In the genomic region with DNA sequence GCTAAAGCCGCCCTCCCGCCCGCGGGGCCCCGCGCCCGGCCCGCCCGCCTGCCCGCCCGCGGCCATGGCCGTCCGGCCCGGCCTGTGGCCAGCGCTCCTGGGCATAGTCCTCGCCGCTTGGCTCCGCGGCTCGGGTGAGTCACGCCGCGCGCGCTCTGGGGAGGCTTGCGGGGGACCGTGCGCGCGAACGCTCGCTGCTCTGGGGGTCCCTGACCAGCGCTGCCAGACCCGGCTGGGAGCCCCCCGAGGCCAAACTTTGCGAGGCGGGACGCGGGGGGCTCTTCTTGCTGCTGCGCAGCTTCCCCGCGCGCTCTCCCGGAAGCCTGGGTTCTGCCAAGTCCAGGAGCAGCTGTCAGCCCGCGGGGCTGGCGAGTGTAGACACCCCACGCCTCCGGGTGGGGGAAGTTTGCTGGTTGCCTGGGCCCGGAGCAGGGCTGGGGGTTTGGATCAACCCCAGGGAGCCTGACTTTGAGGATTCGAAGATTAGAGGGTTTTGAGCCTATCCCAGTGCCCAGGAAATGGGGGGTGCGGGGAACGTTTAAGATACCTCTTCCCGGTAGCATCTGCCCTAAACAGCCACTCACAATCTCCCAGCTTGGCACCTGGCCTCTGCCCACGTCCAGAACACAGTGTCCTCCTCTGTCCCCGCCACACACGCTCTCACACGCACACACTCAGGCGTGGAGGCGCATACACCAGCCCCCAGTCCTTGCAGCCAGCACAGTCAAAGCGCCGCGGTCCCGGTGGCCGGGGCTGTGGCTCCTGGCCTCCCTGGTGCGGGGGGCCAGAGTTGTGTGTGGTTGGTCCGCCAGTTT, we compare ENCODE assay signal across 1 cellular context.
A peak's percentile ranks its signal among the peaks of the same experiment; 100 is the strongest.
TF ChIP-seq lines count a peak whose summit lies in the region.

No MANE protein-coding gene starts in this region.

TF ChIP-seq in H1, 55 proteins besides CTCF, POLR2A, EP300 and RAD21 (continued from another document):
- no peak for TF ChIP-seq GTF2F1 (IDR thresholded peaks at IDR 0.05; ENCODE audit: borderline replicate concordance, low read depth, low read length)
- peak; percentile 70 for TF ChIP-seq RNF2 (IDR thresholded peaks at IDR 0.05; ENCODE audit: borderline replicate concordance, low read depth, low read length, missing control alignments, poor library complexity, severe bottlenecking)
- no peak for TF ChIP-seq ASH2L (IDR thresholded peaks at IDR 0.05; ENCODE audit: low read length)
- peak; percentile 70 for TF ChIP-seq EZH2 (IDR thresholded peaks at IDR 0.05; ENCODE audit: low read depth, low read length, severe bottlenecking)
- peak; percentile 58; the same call in 1 of the 2 replicates for TF ChIP-seq SUZ12 (IDR thresholded peaks at IDR 0.05; ENCODE audit: low read length)
- TF ChIP-seq TEAD4 (IDR thresholded peaks at IDR 0.05; ENCODE audit: low read depth, low read length) = no peak
- TF ChIP-seq, protein P1, sequence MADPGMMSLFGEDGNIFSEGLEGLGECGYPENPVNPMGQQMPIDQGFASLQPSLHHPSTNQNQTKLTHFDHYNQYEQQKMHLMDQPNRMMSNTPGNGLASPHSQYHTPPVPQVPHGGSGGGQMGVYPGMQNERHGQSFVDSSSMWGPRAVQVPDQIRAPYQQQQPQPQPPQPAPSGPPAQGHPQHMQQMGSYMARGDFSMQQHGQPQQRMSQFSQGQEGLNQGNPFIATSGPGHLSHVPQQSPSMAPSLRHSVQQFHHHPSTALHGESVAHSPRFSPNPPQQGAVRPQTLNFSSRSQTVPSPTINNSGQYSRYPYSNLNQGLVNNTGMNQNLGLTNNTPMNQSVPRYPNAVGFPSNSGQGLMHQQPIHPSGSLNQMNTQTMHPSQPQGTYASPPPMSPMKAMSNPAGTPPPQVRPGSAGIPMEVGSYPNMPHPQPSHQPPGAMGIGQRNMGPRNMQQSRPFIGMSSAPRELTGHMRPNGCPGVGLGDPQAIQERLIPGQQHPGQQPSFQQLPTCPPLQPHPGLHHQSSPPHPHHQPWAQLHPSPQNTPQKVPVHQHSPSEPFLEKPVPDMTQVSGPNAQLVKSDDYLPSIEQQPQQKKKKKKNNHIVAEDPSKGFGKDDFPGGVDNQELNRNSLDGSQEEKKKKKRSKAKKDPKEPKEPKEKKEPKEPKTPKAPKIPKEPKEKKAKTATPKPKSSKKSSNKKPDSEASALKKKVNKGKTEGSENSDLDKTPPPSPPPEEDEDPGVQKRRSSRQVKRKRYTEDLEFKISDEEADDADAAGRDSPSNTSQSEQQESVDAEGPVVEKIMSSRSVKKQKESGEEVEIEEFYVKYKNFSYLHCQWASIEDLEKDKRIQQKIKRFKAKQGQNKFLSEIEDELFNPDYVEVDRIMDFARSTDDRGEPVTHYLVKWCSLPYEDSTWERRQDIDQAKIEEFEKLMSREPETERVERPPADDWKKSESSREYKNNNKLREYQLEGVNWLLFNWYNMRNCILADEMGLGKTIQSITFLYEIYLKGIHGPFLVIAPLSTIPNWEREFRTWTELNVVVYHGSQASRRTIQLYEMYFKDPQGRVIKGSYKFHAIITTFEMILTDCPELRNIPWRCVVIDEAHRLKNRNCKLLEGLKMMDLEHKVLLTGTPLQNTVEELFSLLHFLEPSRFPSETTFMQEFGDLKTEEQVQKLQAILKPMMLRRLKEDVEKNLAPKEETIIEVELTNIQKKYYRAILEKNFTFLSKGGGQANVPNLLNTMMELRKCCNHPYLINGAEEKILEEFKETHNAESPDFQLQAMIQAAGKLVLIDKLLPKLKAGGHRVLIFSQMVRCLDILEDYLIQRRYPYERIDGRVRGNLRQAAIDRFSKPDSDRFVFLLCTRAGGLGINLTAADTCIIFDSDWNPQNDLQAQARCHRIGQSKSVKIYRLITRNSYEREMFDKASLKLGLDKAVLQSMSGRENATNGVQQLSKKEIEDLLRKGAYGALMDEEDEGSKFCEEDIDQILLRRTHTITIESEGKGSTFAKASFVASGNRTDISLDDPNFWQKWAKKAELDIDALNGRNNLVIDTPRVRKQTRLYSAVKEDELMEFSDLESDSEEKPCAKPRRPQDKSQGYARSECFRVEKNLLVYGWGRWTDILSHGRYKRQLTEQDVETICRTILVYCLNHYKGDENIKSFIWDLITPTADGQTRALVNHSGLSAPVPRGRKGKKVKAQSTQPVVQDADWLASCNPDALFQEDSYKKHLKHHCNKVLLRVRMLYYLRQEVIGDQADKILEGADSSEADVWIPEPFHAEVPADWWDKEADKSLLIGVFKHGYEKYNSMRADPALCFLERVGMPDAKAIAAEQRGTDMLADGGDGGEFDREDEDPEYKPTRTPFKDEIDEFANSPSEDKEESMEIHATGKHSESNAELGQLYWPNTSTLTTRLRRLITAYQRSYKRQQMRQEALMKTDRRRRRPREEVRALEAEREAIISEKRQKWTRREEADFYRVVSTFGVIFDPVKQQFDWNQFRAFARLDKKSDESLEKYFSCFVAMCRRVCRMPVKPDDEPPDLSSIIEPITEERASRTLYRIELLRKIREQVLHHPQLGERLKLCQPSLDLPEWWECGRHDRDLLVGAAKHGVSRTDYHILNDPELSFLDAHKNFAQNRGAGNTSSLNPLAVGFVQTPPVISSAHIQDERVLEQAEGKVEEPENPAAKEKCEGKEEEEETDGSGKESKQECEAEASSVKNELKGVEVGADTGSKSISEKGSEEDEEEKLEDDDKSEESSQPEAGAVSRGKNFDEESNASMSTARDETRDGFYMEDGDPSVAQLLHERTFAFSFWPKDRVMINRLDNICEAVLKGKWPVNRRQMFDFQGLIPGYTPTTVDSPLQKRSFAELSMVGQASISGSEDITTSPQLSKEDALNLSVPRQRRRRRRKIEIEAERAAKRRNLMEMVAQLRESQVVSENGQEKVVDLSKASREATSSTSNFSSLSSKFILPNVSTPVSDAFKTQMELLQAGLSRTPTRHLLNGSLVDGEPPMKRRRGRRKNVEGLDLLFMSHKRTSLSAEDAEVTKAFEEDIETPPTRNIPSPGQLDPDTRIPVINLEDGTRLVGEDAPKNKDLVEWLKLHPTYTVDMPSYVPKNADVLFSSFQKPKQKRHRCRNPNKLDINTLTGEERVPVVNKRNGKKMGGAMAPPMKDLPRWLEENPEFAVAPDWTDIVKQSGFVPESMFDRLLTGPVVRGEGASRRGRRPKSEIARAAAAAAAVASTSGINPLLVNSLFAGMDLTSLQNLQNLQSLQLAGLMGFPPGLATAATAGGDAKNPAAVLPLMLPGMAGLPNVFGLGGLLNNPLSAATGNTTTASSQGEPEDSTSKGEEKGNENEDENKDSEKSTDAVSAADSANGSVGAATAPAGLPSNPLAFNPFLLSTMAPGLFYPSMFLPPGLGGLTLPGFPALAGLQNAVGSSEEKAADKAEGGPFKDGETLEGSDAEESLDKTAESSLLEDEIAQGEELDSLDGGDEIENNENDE (IDR thresholded peaks at IDR 0.05; ENCODE audit: insufficient replicate concordance, low read length) = no peak
